Comparison of ENCODE assay signal across 1 cellular context in genomic region chr19:33303791-33304759, GRCh38.
TF ChIP-seq lines count a peak whose summit lies in the region.

No MANE protein-coding gene starts in this region.

TF ChIP-seq in GM12878, 131 proteins besides CTCF, POLR2A, EP300 and RAD21 (continued from another document):
- no peak for TF ChIP-seq ZNF217 (IDR thresholded peaks at IDR 0.05)
